1 cellular context compared by ENCODE assay signal in genomic region chr5:181052526-181052927, GRCh38.
TF ChIP-seq lines count a peak whose summit lies in the region.

No MANE protein-coding gene starts in this region.

TF ChIP-seq in K562, 482 proteins besides CTCF, POLR2A, EP300 and RAD21 (continued from another document):
- peak; percentile 31; the same call in 1 of the 2 replicates for TF ChIP-seq NKRF (IDR thresholded peaks at IDR 0.05; ENCODE audit: borderline replicate concordance)
- no peak for TF ChIP-seq KAT2B (IDR thresholded peaks at IDR 0.05; ENCODE audit: low read depth, low read length)
- 0 out of 2 replicates have a peak, but pooled peaks have one; percentile 39 for TF ChIP-seq ZNF165 (CRISPR knock-in tag; IDR thresholded peaks at IDR 0.05; ENCODE audit: borderline replicate concordance)
- TF ChIP-seq ZFP1 (CRISPR knock-in tag; IDR thresholded peaks at IDR 0.05): 0 out of 2 replicates have a peak, but pooled peaks have one; percentile 27
- peak; percentile 75; the same call in 1 of the 2 replicates for TF ChIP-seq CREB3L1 (IDR thresholded peaks at IDR 0.05; ENCODE audit: borderline replicate concordance, low read depth)
- peak; percentile 97 for TF ChIP-seq MAX (CRISPR knock-in tag; IDR thresholded peaks at IDR 0.05)
